Comparison of ENCODE assay signal across 10 cellular contexts in genomic region chr6:132405143-132405915, GRCh38. TPM values are rescaled to one million over a fixed set of nuclear protein-coding genes. Genes with fewer than 3 reads are reported as not detected.
DNase-seq lines count a peak whose midpoint lies in the region; ATAC-seq and TF ChIP-seq lines count a peak whose summit lies in the region.
"Had no signal": no experiment of that assay in that cellular context is flagged by ENCODE, and none has a peak within 500 bp of the region (broad histone marks: within the 10 kb centered on the region; RNA-seq: fewer than 3 reads in every experiment).

No MANE protein-coding gene starts in this region.

- no peaks in the 10 kb centered on the region for H3K36me3 ChIP-seq in body of pancreas (replicated peaks in 1 of 2; ENCODE audit: insufficient read depth in 1 of 2, low read depth in 2 of 2)

- TF ChIP-seq POLR2A in body of pancreas (IDR thresholded peaks at IDR 0.05), result no peak

- peaks cover 16% of the 10 kb centered on the region for H3K4me1 ChIP-seq in body of pancreas

- no peaks in the 10 kb centered on the region for H3K9me3 ChIP-seq in body of pancreas

- H3K27ac ChIP-seq in body of pancreas, result no peak overlapping the region
- H3K27ac ChIP-seq: KMS-11 had no signal

- peaks cover 0 to 8% of the 10 kb centered on the region in 2 donors for H3K27me3 ChIP-seq in body of pancreas

- WGBS in body of pancreas, 2 donors, result 40 to 50% methylated on average over 2 of the region's 2 CpGs

- ATAC-seq in GM18867 (IDR thresholded peaks at IDR 0.05; ENCODE audit: unreplicated experiment) (peak; percentile 72), HG02610 (IDR thresholded peaks at IDR 0.05; ENCODE audit: unreplicated experiment) (peak; percentile 54), body of pancreas (no peak)

- intact Hi-C loops in body of pancreas (cut with DNase I), result no loop called here

- H3K4me3 ChIP-seq in body of pancreas, result no peak overlapping the region

- DNase-seq in HT1080 (ENCODE audit: low read depth) (peak; percentile 62), renal cortical epithelial cell (ENCODE audit: low read depth) (peak; percentile 59), NCI-H187 treated with DMSO at 0.1 percent for 48 hours (lab: John Stamatoyannopoulos, UW) (no peak), COLO668 (lab: John Stamatoyannopoulos, UW; ENCODE audit: unreplicated experiment) (no peak), NCI-H524 treated with DMSO at 0.1 percent for 48 hours (lab: John Stamatoyannopoulos, UW) (no peak), body of pancreas (no peak)
- DNase-seq: activated CD8-positive, alpha-beta memory T cell treated with anti-CD3 and anti-CD28 coated beads for 24 hours had no signal

- no peak for TF ChIP-seq CTCF in body of pancreas (IDR thresholded peaks at IDR 0.05)

RNA-seq across cellular contexts. Expression of gene MOXD1, which starts 4.1 kb away (rescaled TPM):
- total RNA-seq in HT1080 (2014; rRNA removed; shearing (Covaris generic)), result 4.0 and 6.1 TPM in 2 replicates
- polyA plus RNA-seq in HT1080 (2015; cell fraction: cytosol; rRNA removed), result 5.8 and 7.4 TPM in 2 replicates
- 10.3 and 10.6 TPM in 2 replicates for polyA plus RNA-seq in HT1080 (2015; cell fraction: nucleus; rRNA removed)
- 53.5 and 145 TPM in 2 replicates for total RNA-seq in renal cortical epithelial cell
- 1 to 10 TPM in 1 of 2 donors, under 1 TPM in 1; 0.66 to 3.9 TPM for total RNA-seq in body of pancreas

Comparison
In these comparisons a context has a peak if more than half of its experiments do, and no peak if none do; other contexts are left out.
1. DNase-seq: peak in HT1080 (single experiment) and renal cortical epithelial cell (single experiment); none in NCI-H187 treated with DMSO at 0.1 percent for 48 hours (single experiment), COLO668 (single experiment), NCI-H524 treated with DMSO at 0.1 percent for 48 hours (single experiment) and body of pancreas (0 of 4).